26 cellular contexts compared by ENCODE assay signal in genomic region chr1:100959502-100960060, GRCh38.
DNase-seq lines count a peak whose midpoint lies in the region; ATAC-seq and TF ChIP-seq lines count a peak whose summit lies in the region.
"Had no signal": no experiment of that assay in that cellular context is flagged by ENCODE, and none has a peak within 500 bp of the region (broad histone marks: within the 10 kb centered on the region; RNA-seq: fewer than 3 reads in every experiment).

No MANE protein-coding gene starts in this region.

- no peak overlapping the region for H2BK5ac ChIP-seq in IMR-90 (ENCODE audit: low read depth, low read length, poor library complexity, severe bottlenecking)

- no peak overlapping the region for H3K27ac ChIP-seq in IMR-90 (ENCODE audit: insufficient read depth, low read length)
- H3K27ac ChIP-seq in thyroid gland = no peak overlapping the region
- H3K27ac ChIP-seq: esophagus squamous epithelium, heart right ventricle, HL-60, RWPE1, transverse colon had no signal

- no CpG with 5 or more reads among the region's 5 CpGs for WGBS in IMR-90 (ENCODE audit: extremely low coverage in 2 of 2, insufficient read length in 1 of 2), 2 experiments
- WGBS in thyroid gland, 2 donors = 85 to 88% methylated on average over 5 of the region's 5 CpGs

- no peak for TF ChIP-seq POLR2A in IMR-90 (IDR thresholded peaks at IDR 0.05; ENCODE audit: low read depth, low read length)
- TF ChIP-seq POLR2A in thyroid gland (IDR thresholded peaks at IDR 0.05) = no peak

- no peak for TF ChIP-seq RAD21 in IMR-90 (IDR thresholded peaks at IDR 0.05; ENCODE audit: low read length)

- intact Hi-C loops in IMR-90 (cut with micrococcal nuclease) = no loop called here
- intact Hi-C loops in thyroid gland (cut with DNase I) = no loop called here

- no peak overlapping the region for H2BK15ac ChIP-seq in IMR-90 (ENCODE audit: low read depth, low read length)

- no peak overlapping the region for H3K4ac ChIP-seq in IMR-90 (ENCODE audit: low read depth, low read length)

- H4K5ac ChIP-seq in IMR-90 (ENCODE audit: low read depth, low read length) = peak overlapping the region; percentile 78; the same call in 1 of the 2 replicates

- peak overlapping the region; percentile 29; the same call in 1 of the 2 replicates for H3K23ac ChIP-seq in IMR-90 (ENCODE audit: low read depth, low read length)

- DNase-seq in activated CD4-positive, CD25-positive, alpha-beta regulatory T cell (lab: John Stamatoyannopoulos, UW) = no peak
- DNase-seq in IMR-90 (peak; percentile 46), dermis blood vessel endothelial cell (peak; percentile 62), kidney tubule cell (ENCODE audit: low spot score) (peak; percentile 13), thyroid gland (no peak), NCI-H226 (no peak)
- DNase-seq: activated CD4-positive, alpha-beta memory T cell treated with anti-CD3 and anti-CD28 coated beads, Interleukin-2, amount 10 ng/mL, durations not matched to agents 7 days and 5 days; activated naive CD4-positive, alpha-beta T cell treated with anti-CD3 and anti-CD28 coated beads, Interleukin-2, amount 50 U/mL, for 16 hours; activated T-cell treated with anti-CD3 and anti-CD28 coated beads, Interleukin-2, amount 50 U/mL, for 1 hour; BE2C; Calu3; effector CD8-positive, alpha-beta T cell; esophagus squamous epithelium; heart right ventricle; natural killer cell; NCI-H1417; NCI-H510A treated with DMSO at 0.1 percent for 48 hours; stimulated activated CD4-positive, alpha-beta T cell treated with anti-CD3 and anti-CD28 coated beads, Interleukin-4, amount 100 ng/mL, for 4 hours; transverse colon had no signal

- no peak overlapping the region for H2AK5ac ChIP-seq in IMR-90 (ENCODE audit: low read depth, low read length)

- in situ Hi-C loops in IMR-90 (cut with MboI; ENCODE audit: low sequenced_read_pairs) = no loop called here

- H3K36me3 ChIP-seq in IMR-90 (ENCODE audit: control insufficient read depth, insufficient read depth, low read length) = peaks cover 6% of the 10 kb centered on the region
- H3K36me3 ChIP-seq in thyroid gland = no peaks in the 10 kb centered on the region
- H3K36me3 ChIP-seq: BE2C, transverse colon had no signal

- no peak overlapping the region for H4K8ac ChIP-seq in IMR-90 (ENCODE audit: low read depth in 2 of 2, low read length in 2 of 2)

- CTCF ChIA-PET in IMR-90 (lab: Yijun Ruan, JAX) = no interaction called here

- no peak overlapping the region for H3K56ac ChIP-seq in IMR-90 (ENCODE audit: extremely low read depth, insufficient read depth, low read length)

- H3K4me1 ChIP-seq in IMR-90 (ENCODE audit: control insufficient read depth, insufficient read depth, low read length) (peaks cover 3% of the 10 kb centered on the region), thyroid gland (peaks cover 0 to 4% of the 10 kb centered on the region in 2 donors)
- H3K4me1 ChIP-seq: BE2C had no signal

- H3K9ac ChIP-seq in IMR-90 (ENCODE audit: low read depth, low read length) = no peak overlapping the region

- H2AK9ac ChIP-seq in IMR-90 (replicated peaks; ENCODE audit: low read depth, low read length, poor library complexity) = no peak overlapping the region

- H3K27me3 ChIP-seq in IMR-90 (ENCODE audit: control insufficient read depth, insufficient read depth, low read length) (no peaks in the 10 kb centered on the region), thyroid gland (no peaks in the 10 kb centered on the region)
- H3K27me3 ChIP-seq: BE2C, esophagus squamous epithelium, heart right ventricle, transverse colon had no signal

- H3K18ac ChIP-seq in IMR-90 (ENCODE audit: low read depth, low read length) = peak overlapping the region; percentile 4; the same call in 1 of the 2 replicates

- peak overlapping the region; percentile 67; the same call in 1 of the 2 replicates for H3K4me2 ChIP-seq in IMR-90 (ENCODE audit: low read depth, low read length)
- H3K4me2 ChIP-seq: GM23338 had no signal

- H2AFZ ChIP-seq in IMR-90 (replicated peaks; ENCODE audit: low read length, poor library complexity) = no peak overlapping the region
- H2AFZ ChIP-seq: GM23338 had no signal

- peak; percentile 64 to 71 for ATAC-seq in activated CD4-positive, CD25-positive, alpha-beta regulatory T cell treated with anti-CD3 and anti-CD28 coated beads, Interleukin-2, amount 50 U/mL, for 24 hours
- peak; percentile 58 for ATAC-seq in IMR-90 (ENCODE audit: low read depth)
- no peak for ATAC-seq in HG03432 (IDR thresholded peaks at IDR 0.05; ENCODE audit: unreplicated experiment)
- ATAC-seq: GM23338, left lobe of liver, natural killer cell, WTC11 had no signal

- peak overlapping the region; percentile 7 for H3K14ac ChIP-seq in IMR-90 (replicated peaks; ENCODE audit: low read depth, low read length)

- H3K4me3 ChIP-seq in IMR-90 (ENCODE audit: insufficient read depth, low read depth, low read length) (no peak overlapping the region), thyroid gland (replicated peaks in 1 of 3) (no peak overlapping the region)
- H3K4me3 ChIP-seq: esophagus squamous epithelium, GM23338, heart right ventricle, transverse colon had no signal

- H2BK120ac ChIP-seq in IMR-90 (ENCODE audit: low read depth, low read length) = no peak overlapping the region

- TF ChIP-seq CTCF in IMR-90 (conservative IDR thresholded peaks at IDR 0.05; ENCODE audit: low read depth, low read length) = no peak
- TF ChIP-seq CTCF in thyroid gland (IDR thresholded peaks at IDR 0.05) = no peak

- BruUV-seq in IMR-90 (replicated peaks; lab: Mats Ljungman, UMichigan) = no TSS peak

- H3K9me1 ChIP-seq in IMR-90 (ENCODE audit: insufficient read depth, low read length) = peaks cover 5% of the 10 kb centered on the region

- no peak overlapping the region for H2BK20ac ChIP-seq in IMR-90 (ENCODE audit: low read depth, low read length)

- POLR2A ChIA-PET in IMR-90 (lab: Charles Lee; ENCODE audit: unreplicated experiment) = no interaction called here

- peaks cover 5 to 15% of the 10 kb centered on the region in 2 experiments; a peak in 3 of 4 replicates for H3K79me1 ChIP-seq in IMR-90 (ENCODE audit: low read depth in 1 of 2, low read length in 2 of 2)

- H3K9me3 ChIP-seq in IMR-90 (ENCODE audit: control insufficient read depth, insufficient read depth, low read length) = no peaks in the 10 kb centered on the region
- H3K9me3 ChIP-seq in thyroid gland = no peaks in the 10 kb centered on the region
- H3K9me3 ChIP-seq: BE2C, esophagus squamous epithelium, heart right ventricle, transverse colon had no signal

- H4K91ac ChIP-seq in IMR-90 (ENCODE audit: insufficient read depth, low read depth, low read length) = no peak overlapping the region

- no peaks in the 10 kb centered on the region for H4K20me1 ChIP-seq in IMR-90 (ENCODE audit: insufficient read depth, low read length)

- dilution Hi-C loops in IMR-90 (cut with HindIII; ENCODE audit: low sequenced_read_pairs, unreplicated experiment) = no loop called here

TF ChIP-seq in IMR-90, 13 proteins besides CTCF, POLR2A, EP300 and RAD21:
- TF ChIP-seq CHD1 (IDR thresholded peaks at IDR 0.05; ENCODE audit: low read depth, low read length) = no peak
- TF ChIP-seq MAZ (IDR thresholded peaks at IDR 0.05; ENCODE audit: borderline replicate concordance, low read depth, low read length) = no peak
- no peak for TF ChIP-seq ELK1 (IDR thresholded peaks at IDR 0.05; ENCODE audit: borderline replicate concordance, low read depth, low read length)
- TF ChIP-seq USF2 (IDR thresholded peaks at IDR 0.05; ENCODE audit: low read depth, low read length) = no peak
- TF ChIP-seq RFX5 (IDR thresholded peaks at IDR 0.05; ENCODE audit: low read depth, low read length) = no peak
- TF ChIP-seq CEBPB (IDR thresholded peaks at IDR 0.05; ENCODE audit: low read depth, low read length) = no peak
- TF ChIP-seq FOS (IDR thresholded peaks at IDR 0.05; ENCODE audit: low read depth, low read length) = no peak
- TF ChIP-seq MAFK (IDR thresholded peaks at IDR 0.05; ENCODE audit: low read depth, low read length) = no peak
- TF ChIP-seq NFE2L2 (IDR thresholded peaks at IDR 0.05; ENCODE audit: low read depth, low read length) = no peak
- TF ChIP-seq SMC3 (IDR thresholded peaks at IDR 0.05; ENCODE audit: low read depth, low read length) = no peak
- TF ChIP-seq MXI1 (IDR thresholded peaks at IDR 0.05; ENCODE audit: borderline replicate concordance, low read depth, low read length) = no peak

Comparison
In these comparisons a context has a peak if more than half of its experiments do, and no peak if none do; other contexts are left out.
1. DNase-seq: peak in IMR-90 (single experiment), dermis blood vessel endothelial cell (single experiment) and kidney tubule cell (single experiment); none in activated CD4-positive, CD25-positive, alpha-beta regulatory T cell (0 of 4), thyroid gland (0 of 2) and NCI-H226 (single experiment).